18 cellular contexts compared by ENCODE assay signal in the genomic region with DNA sequence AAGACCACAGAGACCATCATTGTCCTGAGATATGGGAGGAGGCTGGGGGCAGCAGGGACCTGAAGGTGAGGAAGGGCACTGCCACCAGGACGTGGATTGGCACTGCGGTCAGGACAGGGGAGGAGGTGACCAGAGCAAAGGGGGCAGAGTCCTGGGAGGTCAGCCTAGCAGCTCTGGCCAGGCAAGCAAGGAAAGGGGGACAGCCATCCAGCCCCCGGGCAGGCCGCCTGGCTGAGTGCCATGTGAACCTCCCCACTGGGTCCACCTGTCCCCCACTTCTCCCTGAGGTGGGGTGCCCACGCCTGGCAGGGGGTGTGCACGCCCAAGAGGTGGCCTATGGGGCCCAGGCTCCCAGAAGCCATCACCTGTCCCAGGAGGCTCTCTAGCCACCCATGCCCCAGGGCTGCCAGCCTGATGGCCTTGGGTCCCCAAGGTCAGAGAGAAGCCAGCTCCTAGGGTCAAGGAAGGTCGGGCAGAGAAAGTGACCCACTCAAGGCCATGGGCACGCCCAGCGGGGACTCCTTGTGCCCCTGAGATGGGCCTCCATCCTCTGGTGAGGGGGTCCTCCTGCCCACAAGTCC. TPM values are rescaled to one million over a fixed set of nuclear protein-coding genes. Genes with fewer than 3 reads are reported as not detected.
A peak's percentile ranks its signal among the peaks of the same experiment; 100 is the strongest.
DNase-seq lines count a peak whose midpoint lies in the region; ATAC-seq and TF ChIP-seq lines count a peak whose summit lies in the region.
"Had no signal": no experiment of that assay in that cellular context is flagged by ENCODE, and none has a peak within 500 bp of the region (broad histone marks: within the 10 kb centered on the region; RNA-seq: fewer than 3 reads in every experiment).

No MANE protein-coding gene starts in this region.

- H3K4me3 ChIP-seq in SJSA1, result peak overlapping the region; percentile 50
- no peak overlapping the region for H3K4me3 ChIP-seq in spleen
- no peak overlapping the region for H3K4me3 ChIP-seq in SK-N-SH (ENCODE audit: low read depth in 2 of 2, low read length in 1 of 2)
- H3K4me3 ChIP-seq: Peyer's patch had no signal

- H3K27ac Mint-ChIP-seq in glutamatergic neuron (ENCODE audit: unreplicated experiment), result no peak overlapping the region
- no peak overlapping the region for H3K27ac Mint-ChIP-seq in activated CD4-positive, alpha-beta T cell treated with anti-CD3 and anti-CD28 coated beads, Interleukin-2, amount 10 ng/mL, durations not matched to agents 7 days and 5 days
- H3K27ac Mint-ChIP-seq: IgD-negative memory B cell had no signal

- DNase-seq in left ventricle myocardium superior (peak; percentile 23), left cardiac atrium (no peak), SJSA1 (ENCODE audit: low read depth in 1 of 2, low spot score in 2 of 2) (no peak), glutamatergic neuron (peak; percentile 5), spleen (peak; percentile 78), SK-N-SH (no peak)
- no peak for DNase-seq in activated CD4-positive, alpha-beta T cell treated with anti-CD3 and anti-CD28 coated beads, Interleukin-2, amount 10 ng/mL, durations not matched to agents 7 days and 5 days
- DNase-seq: Calu3; CD4-positive, alpha-beta memory T cell; H7; NCI-H1105 treated with DMSO at 0.1 percent for 48 hours; NCI-H187; NCI-H226; NCI-H524 treated with DMSO at 0.1 percent for 48 hours; Peyer's patch had no signal

- POLR2A ChIA-PET in activated CD4-positive, alpha-beta T cell treated with anti-CD3 and anti-CD28 coated beads, Interleukin-2, amount 10 ng/mL, durations not matched to agents 7 days and 5 days (lab: Charles Lee), result no interaction called here
- POLR2A ChIA-PET in SK-N-SH (lab: Yijun Ruan, JAX), result no interaction called here

- TF ChIP-seq CTCF in glutamatergic neuron (IDR thresholded peaks at IDR 0.05; ENCODE audit: partially characterized antibody, unreplicated experiment) (no peak), spleen (IDR thresholded peaks at IDR 0.05 in 8 of 11, conservative IDR thresholded peaks at IDR 0.05 in 3 of 11) (no peak), SK-N-SH (IDR thresholded peaks at IDR 0.05) (no peak)

- CTCF ChIA-PET in activated CD4-positive, alpha-beta T cell treated with anti-CD3 and anti-CD28 coated beads, Interleukin-2, amount 10 ng/mL, durations not matched to agents 7 days and 5 days (lab: Charles Lee), result interaction anchor here (1.3 kb wide), 1 partner anchor 90 kb away, joined by 3 read pairs; the partner anchor contains the start of gene UBE2G2
- CTCF ChIA-PET in SK-N-SH (lab: Yijun Ruan, JAX), result interaction anchor here (1.0 to 5.5 kb wide), 3 partner anchors 18 to 41 kb away, joined by 3 to 39 read pairs (median 9); partner anchors contain the start of gene PTTG1IP

- TF ChIP-seq POLR2A in spleen (IDR thresholded peaks at IDR 0.05), result no peak

- no peak for ATAC-seq in left ventricle myocardium superior
- ATAC-seq in left cardiac atrium, result no peak
- no peak for ATAC-seq in HG03342 (IDR thresholded peaks at IDR 0.05; ENCODE audit: unreplicated experiment)
- ATAC-seq: Right ventricle myocardium inferior had no signal

- H3K4me1 ChIP-seq in SJSA1 (replicated peaks) (peaks cover 40% of the 10 kb centered on the region), spleen (peaks cover 0 to 70% (median 21%) of the 10 kb centered on the region in 6 donors), SK-N-SH (ENCODE audit: control insufficient read depth in 1 of 2, insufficient read depth in 2 of 2, low read depth in 1 of 2, low read length in 1 of 2) (peaks cover 0 to 5% of the 10 kb centered on the region in 2 experiments; a peak in 1 of 4 replicates)
- H3K4me1 ChIP-seq: Peyer's patch had no signal

- H3K27me3 ChIP-seq in SJSA1 (replicated peaks) (no peaks in the 10 kb centered on the region), spleen (replicated peaks in 1 of 7) (no peaks in the 10 kb centered on the region), SK-N-SH (ENCODE audit: insufficient read depth) (peaks cover 5% of the 10 kb centered on the region; the same call in 1 of the 2 replicates)
- H3K27me3 ChIP-seq: Peyer's patch had no signal

- no peak overlapping the region for H3K4me2 ChIP-seq in SK-N-SH

- peaks cover 4% of the 10 kb centered on the region for H3K27me3 Mint-ChIP-seq in glutamatergic neuron (ENCODE audit: unreplicated experiment)
- no peaks in the 10 kb centered on the region for H3K27me3 Mint-ChIP-seq in activated CD4-positive, alpha-beta T cell treated with anti-CD3 and anti-CD28 coated beads, Interleukin-2, amount 10 ng/mL, durations not matched to agents 7 days and 5 days
- H3K27me3 Mint-ChIP-seq: CD4-positive, alpha-beta memory T cell; IgD-negative memory B cell had no signal

- no peaks in the 10 kb centered on the region for H3F3A ChIP-seq in SK-N-SH (replicated peaks; ENCODE audit: insufficient read depth)

- H3K9ac ChIP-seq in SK-N-SH, result no peak overlapping the region

- H3K36me3 Mint-ChIP-seq in glutamatergic neuron (ENCODE audit: unreplicated experiment), result no peaks in the 10 kb centered on the region
- peaks cover 54% of the 10 kb centered on the region for H3K36me3 Mint-ChIP-seq in activated CD4-positive, alpha-beta T cell treated with anti-CD3 and anti-CD28 coated beads, Interleukin-2, amount 10 ng/mL, durations not matched to agents 7 days and 5 days (ENCODE audit: low read depth)
- H3K36me3 Mint-ChIP-seq: IgD-negative memory B cell had no signal

- TF ChIP-seq EP300 in SK-N-SH (IDR thresholded peaks at IDR 0.05; ENCODE audit: borderline replicate concordance in 1 of 2, low read depth in 1 of 2, low read length in 1 of 2), result no peak

- H3K4me1 Mint-ChIP-seq in glutamatergic neuron (ENCODE audit: low read depth, unreplicated experiment), result no peaks in the 10 kb centered on the region
- peaks cover 12% of the 10 kb centered on the region for H3K4me1 Mint-ChIP-seq in activated CD4-positive, alpha-beta T cell treated with anti-CD3 and anti-CD28 coated beads, Interleukin-2, amount 10 ng/mL, durations not matched to agents 7 days and 5 days

- peak overlapping the region; percentile 85 for H3K27ac ChIP-seq in SJSA1
- H3K27ac ChIP-seq in spleen, result peak overlapping the region in 2 of 8 donors; percentile 11 to 26
- no peak overlapping the region for H3K27ac ChIP-seq in SK-N-SH (ENCODE audit: low read depth in 2 of 2, low read length in 1 of 2)
- H3K27ac ChIP-seq: Peyer's patch had no signal

- H3K4me3 Mint-ChIP-seq in glutamatergic neuron (ENCODE audit: unreplicated experiment), result no peak overlapping the region
- no peak overlapping the region for H3K4me3 Mint-ChIP-seq in activated CD4-positive, alpha-beta T cell treated with anti-CD3 and anti-CD28 coated beads, Interleukin-2, amount 10 ng/mL, durations not matched to agents 7 days and 5 days
- H3K4me3 Mint-ChIP-seq: CD4-positive, alpha-beta memory T cell had no signal

- intact Hi-C loops in left ventricle myocardium superior (cut with micrococcal nuclease), result no loop called here
- intact Hi-C loops in left cardiac atrium (cut with DNase I), result loop anchor here in 1 of 2 donors (5.0 kb wide), 2 partner anchors 46 to 246 kb away; no protein-coding TSS in a partner anchor
- intact Hi-C loops in spleen (cut with DNase I; ENCODE audit: low total_unique reads), result loop anchor here (5.0 kb wide), 1 partner anchor 41 kb away; no protein-coding TSS in a partner anchor

- H3K79me2 ChIP-seq in SK-N-SH (ENCODE audit: insufficient read depth), result no peaks in the 10 kb centered on the region

- H3K36me3 ChIP-seq in SJSA1 (peaks cover 64% of the 10 kb centered on the region), spleen (peaks cover 0 to 99% (median 74%) of the 10 kb centered on the region in 6 donors), SK-N-SH (replicated peaks in 1 of 2; ENCODE audit: control insufficient read depth in 1 of 2, insufficient read depth in 2 of 2, low read length in 1 of 2) (no peaks in the 10 kb centered on the region)
- H3K36me3 ChIP-seq: Peyer's patch had no signal

- H3K9me3 Mint-ChIP-seq in glutamatergic neuron (ENCODE audit: unreplicated experiment), result peaks cover 4% of the 10 kb centered on the region
- no peaks in the 10 kb centered on the region for H3K9me3 Mint-ChIP-seq in activated CD4-positive, alpha-beta T cell treated with anti-CD3 and anti-CD28 coated beads, Interleukin-2, amount 10 ng/mL, durations not matched to agents 7 days and 5 days
- H3K9me3 Mint-ChIP-seq: CD4-positive, alpha-beta memory T cell; IgD-negative memory B cell had no signal

- no peaks in the 10 kb centered on the region for H4K20me1 ChIP-seq in SK-N-SH (ENCODE audit: insufficient read depth)

- TF ChIP-seq RAD21 in SK-N-SH (IDR thresholded peaks at IDR 0.05; ENCODE audit: low read length), result no peak

- H3K9me3 ChIP-seq in SJSA1 (replicated peaks) (no peaks in the 10 kb centered on the region), spleen (no peaks in the 10 kb centered on the region), SK-N-SH (no peaks in the 10 kb centered on the region)
- H3K9me3 ChIP-seq: Peyer's patch had no signal

- no peak overlapping the region for H2AFZ ChIP-seq in SK-N-SH (ENCODE audit: low read depth)

- 81 to 88% (median 86%) methylated on average over 7 to 9 of the region's 9 CpGs for WGBS in spleen, 5 donors
- WGBS in SK-N-SH (ENCODE audit: low lambda C conversion rate), result 81% methylated on average over 2 of the region's 9 CpGs

- no peaks in the 10 kb centered on the region for H3K9me2 ChIP-seq in SK-N-SH

RNA-seq across cellular contexts. Expression of gene PTTG1IP, which starts 17.6 kb away (rescaled TPM):
- total RNA-seq in left ventricle myocardium superior (143 TPM), left cardiac atrium (100 to 1,000 TPM; 181 to 195 TPM), glutamatergic neuron (ENCODE audit: unreplicated experiment) (249 TPM), spleen (100 to 1,000 TPM; 121 to 189 (median 165) TPM)
- 403 and 590 TPM in 2 replicates for total RNA-seq in SJSA1 (2014; rRNA removed; shearing (Covaris generic))
- polyA plus RNA-seq in spleen (10 to 100 TPM; 57.6 to 69.3 (median 64.9) TPM), SK-N-SH (2012; rRNA removed) (171 and 196 TPM in 2 replicates)
- 10 to 100 TPM; 70.2 to 79.9 TPM for total RNA-seq in activated CD4-positive, alpha-beta T cell treated with anti-CD3 and anti-CD28 coated beads, Interleukin-2, amount 10 ng/mL, durations not matched to agents 7 days and 5 days
- polyA plus RNA-seq in SK-N-SH (2012; cell fraction: cytosol; rRNA removed), result 173 and 196 TPM in 2 replicates
- 113 and 135 TPM in 2 replicates for polyA plus RNA-seq in SK-N-SH (2012; cell fraction: nucleus; rRNA removed)

RNA-seq across cellular contexts. Expression of gene ITGB2, which starts 29.6 kb away (rescaled TPM):
- total RNA-seq in left ventricle myocardium superior (26.5 TPM), left cardiac atrium (10 to 100 TPM; 31.5 to 70.7 TPM), glutamatergic neuron (ENCODE audit: unreplicated experiment) (0.91 TPM), spleen (100 to 1,000 TPM; 285 to 754 (median 415) TPM)
- 116 and 120 TPM in 2 replicates for total RNA-seq in SJSA1 (2014; rRNA removed; shearing (Covaris generic))
- polyA plus RNA-seq in spleen (100 to 1,000 TPM in 2 of 3 donors, 10 to 100 TPM in 1; 92.1 to 332 (median 250) TPM), SK-N-SH (2012; rRNA removed) (0.67 and 0.77 TPM in 2 replicates)
- 100 to 1,000 TPM; 439 to 500 TPM for total RNA-seq in activated CD4-positive, alpha-beta T cell treated with anti-CD3 and anti-CD28 coated beads, Interleukin-2, amount 10 ng/mL, durations not matched to agents 7 days and 5 days
- polyA plus RNA-seq in SK-N-SH (2012; cell fraction: cytosol; rRNA removed), result 0.32 and 0.75 TPM in 2 replicates
- polyA plus RNA-seq in SK-N-SH (2012; cell fraction: nucleus; rRNA removed), result 2.0 TPM in 2 replicates

RNA-seq across cellular contexts. Expression of gene SLX9, which starts 48.8 kb away (rescaled TPM):
- 69.9 TPM for total RNA-seq in left ventricle myocardium superior
- 10 to 100 TPM; 26.1 to 28.6 TPM for total RNA-seq in left cardiac atrium
- total RNA-seq in SJSA1 (2014; rRNA removed; shearing (Covaris generic)), result 25.5 and 31.6 TPM in 2 replicates
- total RNA-seq in glutamatergic neuron (ENCODE audit: unreplicated experiment), result 30.7 TPM
- 10 to 100 TPM in 6 of 7 donors, 1 to 10 TPM in 1; 6.1 to 30.6 (median 26.4) TPM for total RNA-seq in spleen
- polyA plus RNA-seq in spleen, result 10 to 100 TPM; 16.4 to 35.4 (median 28.5) TPM
- 10 to 100 TPM; 32.7 to 39.8 TPM for total RNA-seq in activated CD4-positive, alpha-beta T cell treated with anti-CD3 and anti-CD28 coated beads, Interleukin-2, amount 10 ng/mL, durations not matched to agents 7 days and 5 days
- 27.1 and 42.9 TPM in 2 replicates for polyA plus RNA-seq in SK-N-SH (2012; rRNA removed)
- polyA plus RNA-seq in SK-N-SH (2012; cell fraction: cytosol; rRNA removed), result 26.2 and 31.9 TPM in 2 replicates
- polyA plus RNA-seq in SK-N-SH (2012; cell fraction: nucleus; rRNA removed), result 27.3 and 39.5 TPM in 2 replicates

Comparison
In these comparisons a context has a peak if more than half of its experiments do, and no peak if none do; other contexts are left out.
1. DNase-seq: peak in left ventricle myocardium superior (single experiment), glutamatergic neuron (single experiment) and spleen (single experiment); none in left cardiac atrium (single experiment), SJSA1 (0 of 2), activated CD4-positive, alpha-beta T cell treated with anti-CD3 and anti-CD28 coated beads, Interleukin-2, amount 10 ng/mL, durations not matched to agents 7 days and 5 days (single experiment) and SK-N-SH (single experiment).
2. RNA of gene ITGB2, which starts 29.6 kb away (total RNA-seq): 439 to 500 TPM in activated CD4-positive, alpha-beta T cell treated with anti-CD3 and anti-CD28 coated beads, Interleukin-2, amount 10 ng/mL, durations not matched to agents 7 days and 5 days, 285 to 754 TPM in spleen, 116 to 120 TPM in SJSA1, 31.5 to 70.7 TPM in left cardiac atrium and 26.5 TPM in left ventricle myocardium superior (single experiment); 0.91 TPM in glutamatergic neuron (single experiment); every median in the first group is over 10 times any median in the second.